Comparison of ENCODE assay signal across 10 cellular contexts in the genomic region with DNA sequence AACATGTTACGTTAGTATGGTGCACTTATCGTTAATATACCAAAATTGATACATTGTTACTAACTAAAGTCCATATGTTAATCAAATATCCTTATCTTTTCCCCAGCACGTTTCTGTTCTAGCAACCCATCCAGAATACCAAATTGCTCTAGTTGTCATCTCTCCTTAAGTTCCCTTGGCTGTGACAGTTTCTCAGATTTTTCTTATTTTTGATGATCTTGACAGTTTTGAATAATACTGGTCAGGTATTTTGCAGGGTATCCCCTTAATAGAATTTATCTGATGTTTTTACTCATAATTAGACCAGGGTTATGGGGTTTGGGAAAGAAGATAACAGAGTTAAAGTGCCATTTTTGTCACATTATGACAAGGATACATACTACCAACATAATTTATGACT.
"Had no signal": no experiment of that assay in that cellular context is flagged by ENCODE, and none has a peak within 500 bp of the region (broad histone marks: within the 10 kb centered on the region; RNA-seq: fewer than 3 reads in every experiment).

No MANE protein-coding gene starts in this region.

- H3K9me3 ChIP-seq: HAP-1 had no signal

- H3K27ac ChIP-seq: GM23248, HL-60 had no signal

- H3K4me3 ChIP-seq: GM23248, HAP-1 had no signal

- DNase-seq: GM23248, GOT3, H7, HFFc6, IMR-90, Kasumi-1, KBM-7 had no signal

- ATAC-seq: HCT116 had no signal

- H3K9ac ChIP-seq: GM23248 had no signal

- H3K36me3 ChIP-seq: HAP-1 had no signal

- H3K4me1 ChIP-seq: HAP-1 had no signal

- H2AFZ ChIP-seq: GM23248 had no signal
